ENCODE assay signal across 15 cellular contexts in genomic region chr10:25176421-25176968, GRCh38. TPM values are rescaled to one million over a fixed set of nuclear protein-coding genes. Genes with fewer than 3 reads are reported as not detected.
DNase-seq lines count a peak whose midpoint lies in the region; ATAC-seq and TF ChIP-seq lines count a peak whose summit lies in the region.
"Had no signal": no experiment of that assay in that cellular context is flagged by ENCODE, and none has a peak within 500 bp of the region (broad histone marks: within the 10 kb centered on the region; RNA-seq: fewer than 3 reads in every experiment).

No MANE protein-coding gene starts in this region.

- peaks cover 28 to 37% of the 10 kb centered on the region in 2 donors for H3K27me3 Mint-ChIP-seq in natural killer cell (ENCODE audit: low read depth in 2 of 2)

- H3K4me3 Mint-ChIP-seq in natural killer cell, result no peak overlapping the region
- H3K4me3 Mint-ChIP-seq: activated B cell treated with CpG ODN at 0.5 μM for 24 hours had no signal

- ATAC-seq in natural killer cell, result no peak

- intact Hi-C loops in natural killer cell (cut with micrococcal nuclease), result no loop called here

- peaks cover 6 to 7% of the 10 kb centered on the region in 2 donors for H3K9me3 Mint-ChIP-seq in natural killer cell

- H3K36me3 Mint-ChIP-seq in natural killer cell, result peaks cover 8% of the 10 kb centered on the region

- no peak for TF ChIP-seq CTCF in natural killer cell (IDR thresholded peaks at IDR 0.05)

- no peak overlapping the region for H3K27ac Mint-ChIP-seq in natural killer cell
- H3K27ac Mint-ChIP-seq: activated B cell treated with CpG ODN at 0.5 μM for 24 hours had no signal

- peak; percentile 34 to 52 for DNase-seq in NCI-H2081 (lab: John Stamatoyannopoulos, UW)
- DNase-seq in NCI-H2081 treated with DMSO at 0.1 percent for 48 hours (lab: John Stamatoyannopoulos, UW), result no peak
- peak; percentile 46 for DNase-seq in SK-N-DZ (ENCODE audit: low spot score)
- DNase-seq in hypothalamus (lab: John Stamatoyannopoulos, UW), result peak in 30 of 51 donors; percentile 4 to 52 (median 28)
- DNase-seq in retina, result peak; percentile 60
- no peak for DNase-seq in natural killer cell
- no peak for DNase-seq in germinal center (ENCODE audit: low spot score)
- no peak for DNase-seq in NCI-H1092 (lab: John Stamatoyannopoulos, UW)
- DNase-seq: activated B cell treated with CpG ODN at 0.5 μM for 24 hours; activated effector memory CD4-positive, alpha-beta T cell treated with Interleukin-2 at 50 U/mL for 16 hours; GDM1; hippocampal formation; MM.1S; PC-9 had no signal

- H3K4me1 Mint-ChIP-seq in natural killer cell, result no peaks in the 10 kb centered on the region

RNA-seq across cellular contexts. Expression of gene GPR158, which starts 1.7 kb away (rescaled TPM):
- polyA plus RNA-seq in SK-N-DZ (2014; cell fraction: cytosol; rRNA removed), result 3.6 and 4.2 TPM in 2 replicates
- 2.9 and 3.7 TPM in 2 replicates for polyA plus RNA-seq in SK-N-DZ (2014; cell fraction: nucleus; rRNA removed)
- not detected for total RNA-seq in natural killer cell
- total RNA-seq: A673, activated B cell treated with CpG ODN at 0.5 μM for 24 hours had no signal

Comparison
In these comparisons a context has a peak if more than half of its experiments do, and no peak if none do; other contexts are left out.
1. DNase-seq: peak in NCI-H2081 (2 of 2), SK-N-DZ (single experiment), hypothalamus (30 of 51) and retina (single experiment); none in NCI-H2081 treated with DMSO at 0.1 percent for 48 hours (single experiment), natural killer cell (single experiment), germinal center (single experiment) and NCI-H1092 (single experiment).